ENCODE assay signal across 12 cellular contexts in genomic region chr7:75650671-75651070, GRCh38.
DNase-seq lines count a peak whose midpoint lies in the region; ATAC-seq and TF ChIP-seq lines count a peak whose summit lies in the region.
"Had no signal": no experiment of that assay in that cellular context is flagged by ENCODE, and none has a peak within 500 bp of the region (broad histone marks: within the 10 kb centered on the region; RNA-seq: fewer than 3 reads in every experiment).

No MANE protein-coding gene starts in this region.

- H2BK15ac ChIP-seq in H9 (ENCODE audit: low read depth, low read length) = no peak overlapping the region

- no peak overlapping the region for H3K9ac ChIP-seq in H9 (ENCODE audit: extremely low read depth, insufficient read length, low read length)

- no peak overlapping the region for H3T11ph ChIP-seq in H9 (ENCODE audit: low read length)

- H3K56ac ChIP-seq in H9 (ENCODE audit: insufficient read length, low read depth, low read length) = no peak overlapping the region

- H3K9me3 Mint-ChIP-seq in MCF 10A (ENCODE audit: unreplicated experiment) (no peaks in the 10 kb centered on the region), H9 (0 out of 5 replicates have a peak, but pooled peaks cover 0 to 2% of the 10 kb centered on the region in 2 experiments)
- H3K9me3 Mint-ChIP-seq: activated B cell treated with CpG ODN at 0.5 μM for 24 hours had no signal

- no peak overlapping the region for H3K23ac ChIP-seq in H9 (ENCODE audit: insufficient read length, low read depth, low read length)

- CTCF ChIA-PET in MCF 10A (lab: Yijun Ruan, JAX) = no interaction called here

- no peaks in the 10 kb centered on the region for H3K79me1 ChIP-seq in H9 (ENCODE audit: insufficient read depth, low read depth, low read length, poor library complexity, severe bottlenecking)

- no peaks in the 10 kb centered on the region for H3K36me3 ChIP-seq in H7 (replicated peaks; ENCODE audit: control insufficient read depth, insufficient read depth, low read length)
- H3K36me3 ChIP-seq in right atrium auricular region = no peaks in the 10 kb centered on the region
- H3K36me3 ChIP-seq: sigmoid colon had no signal

- POLR2A ChIA-PET in MCF 10A (lab: Yijun Ruan, JAX) = interaction anchor here (0.7 kb wide), 1 partner anchor 10 kb away, joined by 3 read pairs; no protein-coding TSS in a partner anchor

- H4K91ac ChIP-seq in H9 (ENCODE audit: insufficient read length, low read depth, low read length) = no peak overlapping the region

- H3K4me1 Mint-ChIP-seq in MCF 10A (ENCODE audit: insufficient read depth, unreplicated experiment) = peaks cover 6% of the 10 kb centered on the region
- peaks cover 7 to 15% of the 10 kb centered on the region in 2 experiments for H3K4me1 Mint-ChIP-seq in H9
- H3K4me1 Mint-ChIP-seq: activated B cell treated with CpG ODN at 0.5 μM for 24 hours had no signal

- no peaks in the 10 kb centered on the region for H3K9me3 ChIP-seq in right atrium auricular region
- H3K9me3 ChIP-seq in H9 (ENCODE audit: control insufficient read depth, low read depth, low read length) = no peaks in the 10 kb centered on the region
- H3K9me3 ChIP-seq: sigmoid colon had no signal

- H3K4me3 ChIP-seq in H7 (ENCODE audit: insufficient read depth, low read depth, low read length) (no peak overlapping the region), right atrium auricular region (no peak overlapping the region)
- H3K4me3 ChIP-seq: sigmoid colon had no signal

- H2AFZ ChIP-seq in H9 (ENCODE audit: low read length) = no peak overlapping the region

- no peak overlapping the region for H4K5ac ChIP-seq in H9 (ENCODE audit: insufficient read length, low read depth, low read length)

- no peaks in the 10 kb centered on the region for H4K20me1 ChIP-seq in H9 (ENCODE audit: control insufficient read depth, insufficient read depth, insufficient read length)

- H3K23me2 ChIP-seq in H9 (ENCODE audit: insufficient read length, low read depth, low read length, poor library complexity, severe bottlenecking) = no peaks in the 10 kb centered on the region

- H2BK120ac ChIP-seq in H9 (ENCODE audit: low read depth, low read length, poor library complexity, severe bottlenecking) = no peak overlapping the region

- H3K4me3 Mint-ChIP-seq in MCF 10A (ENCODE audit: unreplicated experiment) (no peak overlapping the region), H9 (peak overlapping the region in 1 of 2 experiments; percentile 12; a peak in 1 of 5 replicates)
- H3K4me3 Mint-ChIP-seq: activated B cell treated with CpG ODN at 0.5 μM for 24 hours; activated naive CD8-positive, alpha-beta T cell had no signal

- H3K79me2 ChIP-seq in H9 (ENCODE audit: insufficient read depth, low read length) = no peaks in the 10 kb centered on the region

- no peak overlapping the region for H2BK5ac ChIP-seq in H9 (ENCODE audit: insufficient read length, low read length)

- no peak overlapping the region for H2BK20ac ChIP-seq in H9 (ENCODE audit: low read depth, low read length, poor library complexity, severe bottlenecking)

- H3K36me3 Mint-ChIP-seq in MCF 10A (ENCODE audit: insufficient read depth, unreplicated experiment) = peaks cover 7% of the 10 kb centered on the region
- peaks cover 0 to 18% (median 3%) of the 10 kb centered on the region in 3 experiments; a peak in 4 of 7 replicates for H3K36me3 Mint-ChIP-seq in H9 (ENCODE audit: insufficient read depth in 1 of 3, low read depth in 3 of 3)
- H3K36me3 Mint-ChIP-seq: activated naive CD8-positive, alpha-beta T cell had no signal

- ATAC-seq in sciatic nerve = peak; percentile 9

- no TSS peak for BruUV-seq in MCF 10A (replicated peaks; lab: Mats Ljungman, UMichigan)

- H2BK12ac ChIP-seq in H9 (ENCODE audit: insufficient read length, low read depth, low read length) = no peak overlapping the region

- H2AK5ac ChIP-seq in H9 (ENCODE audit: insufficient read length, low read length) = no peak overlapping the region

- H3K4ac ChIP-seq in H9 (ENCODE audit: low read depth, low read length) = no peak overlapping the region

- WGBS in H9 (ENCODE audit: extremely low coverage, insufficient read length, low lambda C conversion rate) = no CpG with 5 or more reads among the region's 9 CpGs

- H3K27me3 ChIP-seq in H7 (ENCODE audit: control insufficient read depth, insufficient read depth, low read length) (no peaks in the 10 kb centered on the region), right atrium auricular region (no peaks in the 10 kb centered on the region), H9 (ENCODE audit: insufficient read depth, low read length) (no peaks in the 10 kb centered on the region)
- H3K27me3 ChIP-seq: sigmoid colon had no signal

- no peak for TF ChIP-seq CTCF in VCaP (conservative IDR thresholded peaks at IDR 0.05)
- no peak for TF ChIP-seq CTCF in right atrium auricular region (IDR thresholded peaks at IDR 0.05)
- no peak for TF ChIP-seq CTCF in MCF 10A (IDR thresholded peaks at IDR 0.05; ENCODE audit: unreplicated experiment)
- no peak for TF ChIP-seq CTCF in H9 (conservative IDR thresholded peaks at IDR 0.05)

- H3K27me3 Mint-ChIP-seq in MCF 10A (ENCODE audit: insufficient read depth, unreplicated experiment) (no peaks in the 10 kb centered on the region), H9 (ENCODE audit: low read depth) (no peaks in the 10 kb centered on the region; the same call in 1 of the 2 replicates)
- H3K27me3 Mint-ChIP-seq: activated B cell treated with CpG ODN at 0.5 μM for 24 hours; activated naive CD8-positive, alpha-beta T cell had no signal

- DNase-seq in H7 (peak; percentile 43), right atrium auricular region (ENCODE audit: low spot score) (no peak), sciatic nerve (ENCODE audit: low spot score) (no peak), OCI-M1 (lab: John Stamatoyannopoulos, UW) (no peak), MCF 10A (ENCODE audit: unreplicated experiment) (no peak), H9 (no peak)
- DNase-seq in stimulated activated CD8-positive, alpha-beta memory T cell treated with anti-CD3 and anti-CD28 coated beads, Interleukin-4, amount 100 ng/mL, for 48 hours = no peak
- DNase-seq: activated B cell treated with CpG ODN at 0.5 μM for 24 hours, kidney glomerular epithelial cell, sigmoid colon had no signal

- peaks cover 0 to 21% of the 10 kb centered on the region in 2 donors for H3K4me1 ChIP-seq in right atrium auricular region
- H3K4me1 ChIP-seq in H9 (ENCODE audit: insufficient read depth, low read length) = no peaks in the 10 kb centered on the region; the same call in 1 of the 2 replicates
- H3K4me1 ChIP-seq: sigmoid colon had no signal

- no peak overlapping the region for H3K14ac ChIP-seq in H9 (ENCODE audit: insufficient read depth, low read length)

- no peak overlapping the region for H4K8ac ChIP-seq in H9 (replicated peaks; ENCODE audit: insufficient read length, low read depth, low read length)

- no peak overlapping the region for H3K27ac Mint-ChIP-seq in MCF 10A (ENCODE audit: low read depth, unreplicated experiment)
- H3K27ac Mint-ChIP-seq in H9 = peak overlapping the region in 1 of 3 experiments; percentile 29; a peak in 2 of 7 replicates
- H3K27ac Mint-ChIP-seq: activated B cell treated with CpG ODN at 0.5 μM for 24 hours; activated naive CD8-positive, alpha-beta T cell had no signal

- H3K4me2 ChIP-seq in H9 (ENCODE audit: insufficient read depth, insufficient read length, low read length) = no peak overlapping the region

- intact Hi-C loops in sciatic nerve (cut with DNase I) (no loop called here), MCF 10A (cut with micrococcal nuclease) (no loop called here)

- H3K27ac ChIP-seq in VCaP = peak overlapping the region; percentile 29; the same call in 1 of the 2 replicates
- peak overlapping the region; percentile 40 to 45 for H3K27ac ChIP-seq in right atrium auricular region
- no peak overlapping the region for H3K27ac ChIP-seq in H9 (ENCODE audit: insufficient read length, low read depth, low read length)

- H3K18ac ChIP-seq in H9 (ENCODE audit: insufficient read length, low read depth, low read length) = no peak overlapping the region
